ENCODE assay signal across 1 cellular context in genomic region chr2:264493-265468, GRCh38.
TF ChIP-seq lines count a peak whose summit lies in the region.

Gene ACP1 (plus strand): TSS chr2:264947. CDS start chr2:264965, 18 bp downstream.

TF ChIP-seq in HepG2, 621 proteins besides CTCF, POLR2A, EP300 and RAD21 (continued from another document and continues in another):
- TF ChIP-seq KLF6 (CRISPR knock-in tag; IDR thresholded peaks at IDR 0.05) (no peak; the same call in 1 of the 2 replicates), ZNF546 (CRISPR knock-in tag; conservative IDR thresholded peaks at IDR 0.05) (no peak), HIVEP1 (CRISPR knock-in tag; IDR thresholded peaks at IDR 0.05) (peak; percentile 89), CHD4 (IDR thresholded peaks at IDR 0.05; ENCODE audit: borderline replicate concordance, low read length) (no peak), SOX5 (CRISPR knock-in tag; IDR thresholded peaks at IDR 0.05; ENCODE audit: borderline replicate concordance) (peak; percentile 8; the same call in 1 of the 2 replicates), ZNF773 (CRISPR knock-in tag; IDR thresholded peaks at IDR 0.05; ENCODE audit: borderline replicate concordance) (no peak), GMEB2 (CRISPR knock-in tag; IDR thresholded peaks at IDR 0.05; ENCODE audit: low read depth) (peak; percentile 89), TSC22D2 (CRISPR knock-in tag; IDR thresholded peaks at IDR 0.05; ENCODE audit: borderline replicate concordance) (no peak), KAT2B (IDR thresholded peaks at IDR 0.05; ENCODE audit: borderline replicate concordance, low read depth, low read length) (no peak), AGO1 (IDR thresholded peaks at IDR 0.05; ENCODE audit: low read depth, low read length, poor library complexity, severe bottlenecking) (no peak), MXI1 (IDR thresholded peaks at IDR 0.05; ENCODE audit: borderline replicate concordance, low read depth, low read length) (peak; percentile 82; the same call in 2 of the 3 replicates), SRF (IDR thresholded peaks at IDR 0.05; ENCODE audit: low read depth, low read length) (no peak), PHB2 (IDR thresholded peaks at IDR 0.05; ENCODE audit: partially characterized antibody) (no peak), MXD4 (CRISPR knock-in tag; IDR thresholded peaks at IDR 0.05) (no peak; the same call in none of the 2 replicates), RCOR2 (CRISPR knock-in tag; IDR thresholded peaks at IDR 0.05) (no peak), NR2F2 (IDR thresholded peaks at IDR 0.05; ENCODE audit: borderline replicate concordance, low read depth) (no peak), ZNF557 (CRISPR knock-in tag; IDR thresholded peaks at IDR 0.05) (no peak), ZBTB39 (CRISPR knock-in tag; IDR thresholded peaks at IDR 0.05) (no peak), HOXA5 (CRISPR knock-in tag; IDR thresholded peaks at IDR 0.05) (no peak; the same call in 1 of the 2 replicates), ZNF747 (CRISPR knock-in tag; IDR thresholded peaks at IDR 0.05; ENCODE audit: borderline replicate concordance) (0 out of 2 replicates have a peak, but pooled peaks have one; percentile 67), ELF4 (CRISPR knock-in tag; IDR thresholded peaks at IDR 0.05; ENCODE audit: borderline replicate concordance) (no peak), GABPB1 (CRISPR knock-in tag; IDR thresholded peaks at IDR 0.05) (peak; percentile 84), PRMT3 (CRISPR knock-in tag; IDR thresholded peaks at IDR 0.05; ENCODE audit: borderline replicate concordance, low read depth) (no peak), ATF2 (CRISPR knock-in tag; IDR thresholded peaks at IDR 0.05) (0 out of 2 replicates have a peak, but pooled peaks have one; percentile 25), ZNF766 (CRISPR knock-in tag; IDR thresholded peaks at IDR 0.05; ENCODE audit: borderline replicate concordance) (peak; percentile 57; the same call in 1 of the 2 replicates), HIC2 (CRISPR knock-in tag; IDR thresholded peaks at IDR 0.05; ENCODE audit: low read depth) (peak; percentile 66), TAF1 (CRISPR knock-in tag; IDR thresholded peaks at IDR 0.05) (peak; percentile 97), ZNF704 (CRISPR knock-in tag; IDR thresholded peaks at IDR 0.05; ENCODE audit: borderline replicate concordance) (peak; percentile 93; the same call in 1 of the 2 replicates), FOXK1 (CRISPR knock-in tag; IDR thresholded peaks at IDR 0.05; ENCODE audit: borderline replicate concordance, low read depth) (no peak), HNF1A (IDR thresholded peaks at IDR 0.05; ENCODE audit: low read depth) (no peak), HNF1A (CRISPR knock-in tag; IDR thresholded peaks at IDR 0.05; ENCODE audit: borderline replicate concordance) (peak; percentile 68; the same call in 1 of the 2 replicates), STAG1 (CRISPR knock-in tag; IDR thresholded peaks at IDR 0.05) (no peak), GZF1 (CRISPR knock-in tag; IDR thresholded peaks at IDR 0.05) (no peak), ZBTB43 (CRISPR knock-in tag; conservative IDR thresholded peaks at IDR 0.05) (peak; percentile 37; the same call in 1 of the 2 replicates)
- TF ChIP-seq, protein P1, sequence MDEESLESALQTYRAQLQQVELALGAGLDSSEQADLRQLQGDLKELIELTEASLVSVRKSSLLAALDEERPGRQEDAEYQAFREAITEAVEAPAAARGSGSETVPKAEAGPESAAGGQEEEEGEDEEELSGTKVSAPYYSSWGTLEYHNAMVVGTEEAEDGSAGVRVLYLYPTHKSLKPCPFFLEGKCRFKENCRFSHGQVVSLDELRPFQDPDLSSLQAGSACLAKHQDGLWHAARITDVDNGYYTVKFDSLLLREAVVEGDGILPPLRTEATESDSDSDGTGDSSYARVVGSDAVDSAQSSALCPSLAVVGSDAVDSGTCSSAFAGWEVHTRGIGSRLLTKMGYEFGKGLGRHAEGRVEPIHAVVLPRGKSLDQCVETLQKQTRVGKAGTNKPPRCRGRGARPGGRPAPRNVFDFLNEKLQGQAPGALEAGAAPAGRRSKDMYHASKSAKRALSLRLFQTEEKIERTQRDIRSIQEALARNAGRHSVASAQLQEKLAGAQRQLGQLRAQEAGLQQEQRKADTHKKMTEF (CRISPR knock-in tag; IDR thresholded peaks at IDR 0.05) = peak; percentile 49
- TF ChIP-seq, protein P2, sequence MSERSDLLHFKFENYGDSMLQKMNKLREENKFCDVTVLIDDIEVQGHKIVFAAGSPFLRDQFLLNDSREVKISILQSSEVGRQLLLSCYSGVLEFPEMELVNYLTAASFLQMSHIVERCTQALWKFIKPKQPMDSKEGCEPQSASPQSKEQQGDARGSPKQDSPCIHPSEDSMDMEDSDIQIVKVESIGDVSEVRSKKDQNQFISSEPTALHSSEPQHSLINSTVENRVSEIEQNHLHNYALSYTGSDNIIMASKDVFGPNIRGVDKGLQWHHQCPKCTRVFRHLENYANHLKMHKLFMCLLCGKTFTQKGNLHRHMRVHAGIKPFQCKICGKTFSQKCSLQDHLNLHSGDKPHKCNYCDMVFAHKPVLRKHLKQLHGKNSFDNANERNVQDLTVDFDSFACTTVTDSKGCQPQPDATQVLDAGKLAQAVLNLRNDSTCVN (CRISPR knock-in tag; IDR thresholded peaks at IDR 0.05; ENCODE audit: borderline replicate concordance) = peak; percentile 82
- TF ChIP-seq, protein P3, sequence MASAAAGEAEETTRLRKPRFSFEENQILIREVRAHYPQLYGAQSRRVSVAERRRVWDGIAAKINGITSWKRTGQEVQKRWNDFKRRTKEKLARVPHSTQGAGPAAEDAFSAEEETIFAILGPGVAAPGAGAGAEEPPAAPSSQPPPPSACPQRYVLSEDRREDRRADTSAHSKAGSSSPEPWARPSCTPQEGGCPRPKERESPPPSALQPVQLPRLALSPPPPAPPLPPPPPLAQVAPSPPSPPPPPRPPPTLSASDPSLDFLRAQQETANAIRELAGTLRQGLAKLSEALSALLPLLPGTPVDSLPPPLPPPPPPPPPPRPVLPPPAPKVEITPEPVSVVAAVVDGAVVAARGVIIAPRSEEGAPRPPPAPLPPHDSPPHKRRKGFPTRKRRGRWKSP (CRISPR knock-in tag; IDR thresholded peaks at IDR 0.05) = peak; percentile 97; the same call in 1 of the 2 replicates
- TF ChIP-seq, protein P4, sequence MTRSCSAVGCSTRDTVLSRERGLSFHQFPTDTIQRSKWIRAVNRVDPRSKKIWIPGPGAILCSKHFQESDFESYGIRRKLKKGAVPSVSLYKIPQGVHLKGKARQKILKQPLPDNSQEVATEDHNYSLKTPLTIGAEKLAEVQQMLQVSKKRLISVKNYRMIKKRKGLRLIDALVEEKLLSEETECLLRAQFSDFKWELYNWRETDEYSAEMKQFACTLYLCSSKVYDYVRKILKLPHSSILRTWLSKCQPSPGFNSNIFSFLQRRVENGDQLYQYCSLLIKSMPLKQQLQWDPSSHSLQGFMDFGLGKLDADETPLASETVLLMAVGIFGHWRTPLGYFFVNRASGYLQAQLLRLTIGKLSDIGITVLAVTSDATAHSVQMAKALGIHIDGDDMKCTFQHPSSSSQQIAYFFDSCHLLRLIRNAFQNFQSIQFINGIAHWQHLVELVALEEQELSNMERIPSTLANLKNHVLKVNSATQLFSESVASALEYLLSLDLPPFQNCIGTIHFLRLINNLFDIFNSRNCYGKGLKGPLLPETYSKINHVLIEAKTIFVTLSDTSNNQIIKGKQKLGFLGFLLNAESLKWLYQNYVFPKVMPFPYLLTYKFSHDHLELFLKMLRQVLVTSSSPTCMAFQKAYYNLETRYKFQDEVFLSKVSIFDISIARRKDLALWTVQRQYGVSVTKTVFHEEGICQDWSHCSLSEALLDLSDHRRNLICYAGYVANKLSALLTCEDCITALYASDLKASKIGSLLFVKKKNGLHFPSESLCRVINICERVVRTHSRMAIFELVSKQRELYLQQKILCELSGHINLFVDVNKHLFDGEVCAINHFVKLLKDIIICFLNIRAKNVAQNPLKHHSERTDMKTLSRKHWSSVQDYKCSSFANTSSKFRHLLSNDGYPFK (CRISPR knock-in tag; IDR thresholded peaks at IDR 0.05; ENCODE audit: borderline replicate concordance) = peak; percentile 81
